14 cellular contexts compared by ENCODE assay signal in the genomic region with DNA sequence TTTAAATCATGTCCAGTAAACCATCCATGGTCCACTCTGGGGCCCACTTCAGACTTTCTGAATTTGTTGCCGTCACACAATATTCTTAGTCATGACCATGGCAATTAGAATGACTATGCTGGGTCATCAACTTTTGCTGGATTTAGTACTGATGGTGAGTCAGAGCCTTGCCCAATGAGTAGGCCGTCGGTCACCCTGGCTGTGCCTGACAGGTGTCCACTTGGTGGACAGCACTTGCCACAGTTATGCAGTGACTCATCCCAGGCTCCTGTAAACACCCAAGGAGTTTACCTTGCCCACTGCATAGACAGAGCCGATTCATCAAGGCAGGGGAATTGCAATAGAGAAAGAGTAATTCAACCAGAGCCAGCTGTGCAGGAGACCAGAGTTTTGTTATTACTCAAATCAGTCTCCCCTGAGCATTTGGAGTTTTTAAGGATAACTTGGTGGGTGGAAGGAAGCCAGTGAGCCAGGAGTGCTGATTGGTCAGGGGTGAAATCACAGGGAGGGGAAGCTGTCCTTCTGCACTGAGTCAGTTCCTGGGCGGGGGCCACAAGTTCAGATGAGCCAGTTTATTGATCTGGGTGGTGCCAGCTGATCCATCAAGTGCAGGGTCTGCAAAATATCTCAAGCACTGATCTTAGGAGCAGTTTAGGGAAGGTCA.
DNase-seq lines count a peak whose midpoint lies in the region; ATAC-seq and TF ChIP-seq lines count a peak whose summit lies in the region.
"Had no signal": no experiment of that assay in that cellular context is flagged by ENCODE, and none has a peak within 500 bp of the region (broad histone marks: within the 10 kb centered on the region; RNA-seq: fewer than 3 reads in every experiment).

No MANE protein-coding gene starts in this region.

- H3K9me3 Mint-ChIP-seq in GM23338: peaks cover 30% of the 10 kb centered on the region
- no peaks in the 10 kb centered on the region for H3K9me3 Mint-ChIP-seq in T-helper 2 cell treated with Interferon-gamma antibody and Interleukin-4, amounts not matched to agents 5 μg/mL and 100 μg/mL, for 36 hours

- intact Hi-C loops in PC-9 (cut with micrococcal nuclease; ENCODE audit: unreplicated experiment): loop anchor here (1.0 to 10.0 kb wide), 4 partner anchors 20 to 335 kb away; a partner anchor contains a TSS

- peaks cover 3% of the 10 kb centered on the region; the same call in 1 of the 3 replicates for H3K36me3 Mint-ChIP-seq in GM23338 (ENCODE audit: low read depth)
- no peaks in the 10 kb centered on the region for H3K36me3 Mint-ChIP-seq in T-helper 2 cell treated with Interferon-gamma antibody and Interleukin-4, amounts not matched to agents 5 μg/mL and 100 μg/mL, for 36 hours (ENCODE audit: low read depth)
- H3K36me3 Mint-ChIP-seq: immature natural killer cell had no signal

- H3F3A ChIP-seq in PC-9 (ENCODE audit: insufficient read depth, low read depth) (peaks cover 21% of the 10 kb centered on the region; the same call in 1 of the 2 replicates), GM23338 (replicated peaks; ENCODE audit: low read depth) (no peaks in the 10 kb centered on the region)

- DNase-seq in DMS53 treated with DMSO at 0.1 percent for 48 hours (lab: John Stamatoyannopoulos, UW; ENCODE audit: unreplicated experiment) (peak; percentile 20), PC-9 (peak; percentile 88 to 97), trophoblast cell (peak; percentile 85 to 94), WERI-Rb-1 (no peak), GM23338 (ENCODE audit: low spot score) (no peak)
- DNase-seq in T-helper 2 cell treated with Interferon-gamma antibody and Interleukin-4, amounts not matched to agents 5 μg/mL and 100 μg/mL, for 36 hours (ENCODE audit: low spot score): no peak
- DNase-seq: activated effector memory CD4-positive, alpha-beta T cell treated with anti-CD3 and anti-CD28 coated beads, Interleukin-2, amount 50 U/mL, for 16 hours; DMS79 treated with DMSO at 0.1 percent for 48 hours; immature natural killer cell; NCI-H187 had no signal

- H2AFZ ChIP-seq in PC-9 (no peak overlapping the region), trophoblast cell (ENCODE audit: insufficient read depth, low read length, poor library complexity) (no peak overlapping the region), GM23338 (no peak overlapping the region)

- no peak overlapping the region for H4K8ac ChIP-seq in trophoblast cell (ENCODE audit: low read depth, low read length)

- no peak overlapping the region for H3K23ac ChIP-seq in trophoblast cell (ENCODE audit: low read length)

- no peak overlapping the region for H3K4me3 Mint-ChIP-seq in GM23338
- no peak overlapping the region for H3K4me3 Mint-ChIP-seq in T-helper 2 cell treated with Interferon-gamma antibody and Interleukin-4, amounts not matched to agents 5 μg/mL and 100 μg/mL, for 36 hours
- H3K4me3 Mint-ChIP-seq: immature natural killer cell had no signal

- H3K36me3 ChIP-seq in PC-9 (ENCODE audit: low read depth) (no peaks in the 10 kb centered on the region; the same call in 1 of the 2 replicates), trophoblast cell (ENCODE audit: control insufficient read depth in 1 of 2, insufficient read depth in 2 of 2, low read length in 2 of 2) (no peaks in the 10 kb centered on the region), WERI-Rb-1 (no peaks in the 10 kb centered on the region), GM23338 (ENCODE audit: insufficient read depth) (no peaks in the 10 kb centered on the region)

- no peak overlapping the region for H3K27ac Mint-ChIP-seq in GM23338
- no peak overlapping the region for H3K27ac Mint-ChIP-seq in T-helper 2 cell treated with Interferon-gamma antibody and Interleukin-4, amounts not matched to agents 5 μg/mL and 100 μg/mL, for 36 hours
- H3K27ac Mint-ChIP-seq: immature natural killer cell had no signal

- H2BK5ac ChIP-seq in trophoblast cell (ENCODE audit: low read depth, low read length, poor library complexity): no peak overlapping the region

- H3K4me3 ChIP-seq in PC-9 (no peak overlapping the region), trophoblast cell (ENCODE audit: low read depth, low read length) (no peak overlapping the region), WERI-Rb-1 (ENCODE audit: low read depth, low read length) (no peak overlapping the region), GM23338 (no peak overlapping the region)
- H3K4me3 ChIP-seq: dorsolateral prefrontal cortex had no signal

- H3K79me1 ChIP-seq in trophoblast cell (ENCODE audit: low read length): no peaks in the 10 kb centered on the region

- H3K79me2 ChIP-seq in PC-9 (ENCODE audit: low read depth): no peaks in the 10 kb centered on the region
- no peaks in the 10 kb centered on the region for H3K79me2 ChIP-seq in trophoblast cell (ENCODE audit: control insufficient read depth, insufficient read depth, low read length, poor library complexity)
- H3K79me2 ChIP-seq in GM23338 (replicated peaks; ENCODE audit: insufficient read depth): no peaks in the 10 kb centered on the region

- no peak overlapping the region for H4K12ac ChIP-seq in trophoblast cell (ENCODE audit: low read depth, low read length)

- H3K27ac ChIP-seq in PC-9 (peak overlapping the region; percentile 55), trophoblast cell (ENCODE audit: low read depth, low read length) (no peak overlapping the region), WERI-Rb-1 (no peak overlapping the region), GM23338 (ENCODE audit: low read depth) (no peak overlapping the region)
- H3K27ac ChIP-seq: dorsolateral prefrontal cortex had no signal

- H3K27me3 ChIP-seq in PC-9 (ENCODE audit: insufficient read depth, low read depth) (no peaks in the 10 kb centered on the region), trophoblast cell (ENCODE audit: insufficient read depth, low read length) (no peaks in the 10 kb centered on the region), WERI-Rb-1 (ENCODE audit: insufficient read depth, low read depth, severe bottlenecking) (no peaks in the 10 kb centered on the region), GM23338 (ENCODE audit: insufficient read depth) (no peaks in the 10 kb centered on the region)
- H3K27me3 ChIP-seq: dorsolateral prefrontal cortex had no signal

- H3K4me2 ChIP-seq in PC-9: peak overlapping the region; percentile 61
- H3K4me2 ChIP-seq in trophoblast cell (ENCODE audit: low read length): no peak overlapping the region
- no peak overlapping the region for H3K4me2 ChIP-seq in GM23338

- no peak overlapping the region for H2BK12ac ChIP-seq in trophoblast cell (ENCODE audit: low read length)

- no peak overlapping the region for H3K9ac ChIP-seq in trophoblast cell (ENCODE audit: low read length)

- no peaks in the 10 kb centered on the region for H3K4me1 Mint-ChIP-seq in GM23338
- H3K4me1 Mint-ChIP-seq in T-helper 2 cell treated with Interferon-gamma antibody and Interleukin-4, amounts not matched to agents 5 μg/mL and 100 μg/mL, for 36 hours (ENCODE audit: low read depth): no peaks in the 10 kb centered on the region
- H3K4me1 Mint-ChIP-seq: immature natural killer cell had no signal

- peak; percentile 93 for ATAC-seq in esophagus mucosa
- no peak for ATAC-seq in GM23338
- ATAC-seq in HG02763 (IDR thresholded peaks at IDR 0.05; ENCODE audit: unreplicated experiment): no peak
- ATAC-seq: activated CD4-positive, CD25-positive, alpha-beta regulatory T cell treated with anti-CD3 and anti-CD28 coated beads, Interleukin-2, amount 50 U/mL, for 24 hours had no signal

- no CpG with 5 or more reads among the region's 5 CpGs for WGBS in trophoblast cell (ENCODE audit: extremely low coverage, insufficient coverage, insufficient read length)

- POLR2A ChIA-PET in PC-9 (lab: Charles Lee; ENCODE audit: unreplicated experiment): no interaction called here

- no peak overlapping the region for H2BK120ac ChIP-seq in trophoblast cell (ENCODE audit: insufficient read depth, low read length, poor library complexity)

- no peaks in the 10 kb centered on the region for H4K20me1 ChIP-seq in PC-9 (ENCODE audit: insufficient read depth)
- no peaks in the 10 kb centered on the region for H4K20me1 ChIP-seq in GM23338 (replicated peaks; ENCODE audit: insufficient read depth)

- no peak overlapping the region for H3K4ac ChIP-seq in trophoblast cell (ENCODE audit: low read depth, low read length)

- BruUV-seq in PC-9 (replicated peaks; lab: Mats Ljungman, UMichigan): no TSS peak

- H4K91ac ChIP-seq in trophoblast cell (ENCODE audit: low read depth, low read length): no peak overlapping the region

- H3K27me3 Mint-ChIP-seq in GM23338 (ENCODE audit: insufficient read depth, low read depth, poor library complexity): peaks cover 4% of the 10 kb centered on the region
- H3K27me3 Mint-ChIP-seq in T-helper 2 cell treated with Interferon-gamma antibody and Interleukin-4, amounts not matched to agents 5 μg/mL and 100 μg/mL, for 36 hours (ENCODE audit: low read depth): no peaks in the 10 kb centered on the region

- H3K9me2 ChIP-seq in PC-9 (ENCODE audit: insufficient read depth): no peaks in the 10 kb centered on the region
- no peaks in the 10 kb centered on the region for H3K9me2 ChIP-seq in GM23338 (ENCODE audit: insufficient read depth)

- H3K9me3 ChIP-seq in PC-9 (ENCODE audit: insufficient read depth, low read depth) (0 out of 2 replicates have a peak, but pooled peaks cover 6% of the 10 kb centered on the region), trophoblast cell (ENCODE audit: insufficient read depth, low read depth, low read length) (no peaks in the 10 kb centered on the region), WERI-Rb-1 (ENCODE audit: severe bottlenecking) (no peaks in the 10 kb centered on the region)

- H3K4me1 ChIP-seq in PC-9 (replicated peaks; ENCODE audit: insufficient read depth) (peaks cover 32% of the 10 kb centered on the region), trophoblast cell (ENCODE audit: control insufficient read depth in 1 of 2, insufficient read depth in 2 of 2, low read length in 2 of 2) (no peaks in the 10 kb centered on the region), GM23338 (ENCODE audit: insufficient read depth) (no peaks in the 10 kb centered on the region)

- no peak for TF ChIP-seq CTCF in PC-9 (conservative IDR thresholded peaks at IDR 0.05)
- no peak for TF ChIP-seq CTCF in WERI-Rb-1 (IDR thresholded peaks at IDR 0.05; ENCODE audit: low read depth, low read length)
- no peak for TF ChIP-seq CTCF in GM23338 (conservative IDR thresholded peaks at IDR 0.05; ENCODE audit: low read depth in 2 of 2)

- CTCF ChIA-PET in PC-9 (lab: Charles Lee): no interaction called here

- H2AK5ac ChIP-seq in trophoblast cell (ENCODE audit: low read length): no peak overlapping the region

- H3K14ac ChIP-seq in trophoblast cell (ENCODE audit: low read length): no peak overlapping the region

- no peak overlapping the region for H3K18ac ChIP-seq in trophoblast cell (ENCODE audit: low read length)

TF ChIP-seq in GM23338, 12 proteins besides CTCF, POLR2A, EP300 and RAD21 (continues in another document):
- no peak for TF ChIP-seq EZH2phosphoT487 (IDR thresholded peaks at IDR 0.05; ENCODE audit: unreplicated experiment)
- TF ChIP-seq EZH2 (IDR thresholded peaks at IDR 0.05; ENCODE audit: low read depth, unreplicated experiment): no peak

Comparison
In these comparisons a context has a peak if more than half of its experiments do, and no peak if none do; other contexts are left out.
1. DNase-seq: peak in DMS53 treated with DMSO at 0.1 percent for 48 hours (single experiment), PC-9 (2 of 2) and trophoblast cell (2 of 2); none in WERI-Rb-1 (single experiment), GM23338 (single experiment) and T-helper 2 cell treated with Interferon-gamma antibody and Interleukin-4, amounts not matched to agents 5 μg/mL and 100 μg/mL, for 36 hours (single experiment).